Comparison of ENCODE assay signal across 8 cellular contexts in the genomic region with DNA sequence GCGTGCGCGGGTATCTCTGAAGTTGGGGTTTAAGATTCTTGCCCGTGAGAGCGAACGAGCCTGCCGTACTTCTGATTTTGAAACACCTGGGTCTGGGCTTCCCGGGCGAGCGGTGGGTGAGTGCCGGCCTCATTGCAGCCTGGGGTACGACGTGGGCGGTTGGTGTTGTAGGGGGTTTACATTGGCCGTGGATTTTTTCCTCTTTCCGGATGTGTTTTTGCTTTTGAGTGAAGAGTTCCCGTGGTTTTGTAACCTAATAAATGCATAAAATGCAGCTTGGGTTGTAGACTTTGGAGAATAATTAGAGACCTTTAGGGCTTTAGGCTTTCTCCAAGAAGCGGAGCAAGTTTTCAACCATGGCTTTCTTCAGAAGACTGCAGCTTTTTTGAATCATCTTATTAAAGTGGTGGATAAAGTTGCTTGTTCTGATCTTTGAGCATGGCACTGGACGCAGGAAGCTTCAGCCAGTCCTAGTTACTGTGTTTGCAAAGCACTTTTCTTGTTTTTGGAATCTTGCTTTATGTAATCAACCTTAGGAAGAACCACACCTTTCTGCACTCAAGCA. TPM values are rescaled to one million over a fixed set of nuclear protein-coding genes. Genes with fewer than 3 reads are reported as not detected.
DNase-seq lines count a peak whose midpoint lies in the region; ATAC-seq, FAIRE-seq and TF ChIP-seq lines count a peak whose summit lies in the region.

No MANE protein-coding gene starts in this region.

- H3K27ac Mint-ChIP-seq in MCF 10A (ENCODE audit: low read depth, unreplicated experiment) (peak overlapping the region; percentile 99), mesothelial cell of epicardium (peak overlapping the region; percentile 99)

- H3K27me3 Mint-ChIP-seq in MCF 10A (ENCODE audit: insufficient read depth, unreplicated experiment) (no peaks in the 10 kb centered on the region), mesothelial cell of epicardium (ENCODE audit: low read depth) (no peaks in the 10 kb centered on the region)

- no peak for DNase-seq in BJ (ENCODE audit: low read depth)
- DNase-seq in MCF 10A (ENCODE audit: unreplicated experiment), result no peak
- DNase-seq in mesothelial cell of epicardium (ENCODE audit: low spot score in 2 of 2, unreplicated experiment in 2 of 2), result no peak
- DNase-seq in Ammon's horn (ENCODE audit: low spot score), result no peak
- no peak for DNase-seq in urothelium cell line (ENCODE audit: low spot score)
- DNase-seq in cerebellar nuclear complex (lab: John Stamatoyannopoulos, UW), result no peak
- DNase-seq in NCI-H1930 (lab: John Stamatoyannopoulos, UW), result no peak

- POLR2A ChIA-PET in BJ (lab: Charles Lee) (no interaction called here), MCF 10A (lab: Yijun Ruan, JAX) (interaction anchor here (0.6 to 4.3 kb wide), 15 partner anchors 10 to 1240 kb away, joined by 3 to 50 read pairs (median 3); a partner anchor contains a TSS)

- ATAC-seq in HG03457 (IDR thresholded peaks at IDR 0.05; ENCODE audit: unreplicated experiment), result peak; percentile 1

- BruUV-seq in MCF 10A (replicated peaks; lab: Mats Ljungman, UMichigan), result TSS peak; percentile 77

- H3K4me3 Mint-ChIP-seq in MCF 10A (ENCODE audit: unreplicated experiment) (peak overlapping the region; percentile 81), mesothelial cell of epicardium (peak overlapping the region; percentile 99)

- H3K36me3 ChIP-seq in BJ (ENCODE audit: control insufficient read depth, insufficient read depth, low read length), result no peaks in the 10 kb centered on the region

- H3K9me3 Mint-ChIP-seq in MCF 10A (ENCODE audit: unreplicated experiment) (no peaks in the 10 kb centered on the region), mesothelial cell of epicardium (no peaks in the 10 kb centered on the region)

- CTCF ChIA-PET in BJ (lab: Yijun Ruan, JAX), result interaction anchor here (1.0 to 1.2 kb wide), 2 partner anchors 25 to 118 kb away, joined by 3 read pairs; no protein-coding TSS in a partner anchor
- CTCF ChIA-PET in MCF 10A (lab: Yijun Ruan, JAX), result interaction anchor here (2.4 kb wide), 1 partner anchor 41 kb away, joined by 5 read pairs; no protein-coding TSS in a partner anchor

- TF ChIP-seq CTCF in BJ (IDR thresholded peaks at IDR 0.05; ENCODE audit: insufficient read depth, low read depth, low read length) (no peak), MCF 10A (IDR thresholded peaks at IDR 0.05; ENCODE audit: unreplicated experiment) (no peak), mesothelial cell of epicardium (IDR thresholded peaks at IDR 0.05; ENCODE audit: unreplicated experiment) (no peak)

- no peak for FAIRE-seq in urothelium cell line (lab: Jason Lieb, UNC)

- H3K4me1 Mint-ChIP-seq in MCF 10A (ENCODE audit: insufficient read depth, unreplicated experiment) (peaks cover 16% of the 10 kb centered on the region), mesothelial cell of epicardium (peaks cover 20% of the 10 kb centered on the region)

- no peaks in the 10 kb centered on the region for H3K27me3 ChIP-seq in BJ (ENCODE audit: control insufficient read depth, insufficient read depth, low read length)

- intact Hi-C loops in MCF 10A (cut with micrococcal nuclease), result loop anchor here (2.0 kb wide), 1 partner anchor 41 kb away; no protein-coding TSS in a partner anchor

- H3K36me3 Mint-ChIP-seq in MCF 10A (ENCODE audit: insufficient read depth, unreplicated experiment) (peaks cover 12% of the 10 kb centered on the region), mesothelial cell of epicardium (peaks cover 9% of the 10 kb centered on the region)

- H3K4me3 ChIP-seq in BJ (ENCODE audit: low read depth, low read length), result peak overlapping the region; percentile 54

RNA-seq across cellular contexts. Expression of gene FARS2, which starts 0.3 kb away (rescaled TPM):
- polyA plus RNA-seq in BJ (2011; rRNA removed), result 15.6 and 17.9 TPM in 2 replicates
- 27.2 and 38.7 TPM in 2 replicates for polyA minus RNA-seq in BJ (2011; rRNA and poly(A)+ RNA removed)
- total RNA-seq in MCF 10A (2022) (13.0 and 18.2 TPM in 2 replicates), mesothelial cell of epicardium (19.8 to 20.1 TPM (median 19.9 TPM) in 3 replicates)

RNA-seq across cellular contexts. Expression of gene LYRM4, which starts 0.9 kb away (rescaled TPM):
- polyA plus RNA-seq in BJ (2011; rRNA removed), result 29.0 and 39.2 TPM in 2 replicates
- polyA minus RNA-seq in BJ (2011; rRNA and poly(A)+ RNA removed), result 10.0 and 13.6 TPM in 2 replicates
- total RNA-seq in MCF 10A (2022), result 31.6 and 36.1 TPM in 2 replicates
- 35.5 to 40.6 TPM (median 37.4 TPM) in 3 replicates for total RNA-seq in mesothelial cell of epicardium
